ENCODE assay signal across 8 cellular contexts in genomic region chr9:36765468-36766341, GRCh38.
DNase-seq lines count a peak whose midpoint lies in the region; ATAC-seq and TF ChIP-seq lines count a peak whose summit lies in the region.

No MANE protein-coding gene starts in this region.

- intact Hi-C loops in naive thymus-derived CD4-positive, alpha-beta T cell (cut with micrococcal nuclease): loop anchor here in 1 of 2 donors (1.0 to 10.0 kb wide), 12 partner anchors 193 to 1663 kb away; partner anchors contain the start of genes CLTA, EXOSC3, GNE and GRHPR

- peaks cover 4% of the 10 kb centered on the region for H3K4me1 Mint-ChIP-seq in activated CD8-positive, alpha-beta T cell treated with anti-CD3 and anti-CD28 coated beads, Interleukin-2, amount 10 ng/mL, durations not matched to agents 7 days and 5 days (ENCODE audit: low read depth)
- H3K4me1 Mint-ChIP-seq in naive thymus-derived CD4-positive, alpha-beta T cell: peaks cover 0 to 6% (median 2%) of the 10 kb centered on the region in 7 donors

- H3K36me3 Mint-ChIP-seq in activated CD8-positive, alpha-beta T cell treated with anti-CD3 and anti-CD28 coated beads, Interleukin-2, amount 10 ng/mL, durations not matched to agents 7 days and 5 days (ENCODE audit: low read depth): no peaks in the 10 kb centered on the region
- H3K36me3 Mint-ChIP-seq in naive thymus-derived CD4-positive, alpha-beta T cell: peaks cover 0 to 2% (median 0%) of the 10 kb centered on the region in 5 donors

- H3K4me3 Mint-ChIP-seq in activated CD8-positive, alpha-beta T cell treated with anti-CD3 and anti-CD28 coated beads, Interleukin-2, amount 10 ng/mL, durations not matched to agents 7 days and 5 days: no peak overlapping the region
- H3K4me3 Mint-ChIP-seq in naive thymus-derived CD4-positive, alpha-beta T cell: no peak overlapping the region

- DNase-seq in AG10803 (ENCODE audit: low read depth) (peak; percentile 43), NCI-H526 (lab: John Stamatoyannopoulos, UW) (peak; percentile 97), epithelial cell of proximal tubule (ENCODE audit: low read depth) (no peak)
- DNase-seq in activated CD8-positive, alpha-beta T cell treated with anti-CD3 and anti-CD28 coated beads, Interleukin-2, amount 10 ng/mL, durations not matched to agents 7 days and 5 days: peak; percentile 95
- peak; percentile 81 to 96 (median 91) for DNase-seq in naive thymus-derived CD4-positive, alpha-beta T cell
- peak; percentile 75 to 88 for DNase-seq in stimulated activated CD8-positive, alpha-beta memory T cell treated with anti-CD3 and anti-CD28 coated beads, Interleukin-7, amount 100 ng/mL, for 48 hours (ENCODE audit: extremely low read depth in 1 of 2, low read depth in 1 of 2)

- H3K36me3 ChIP-seq in naive thymus-derived CD4-positive, alpha-beta T cell (ENCODE audit: control insufficient read depth in 2 of 3, insufficient read depth in 3 of 3, low read length in 3 of 3): no peaks in the 10 kb centered on the region

- H3K9me3 ChIP-seq in naive thymus-derived CD4-positive, alpha-beta T cell (ENCODE audit: control insufficient read depth in 2 of 3, low read length in 3 of 3): no peaks in the 10 kb centered on the region

- TF ChIP-seq CTCF in AG10803 (conservative IDR thresholded peaks at IDR 0.05; ENCODE audit: low read length) (no peak), epithelial cell of proximal tubule (conservative IDR thresholded peaks at IDR 0.05; ENCODE audit: low read depth, low read length) (no peak)

- CTCF ChIA-PET in activated CD8-positive, alpha-beta T cell treated with anti-CD3 and anti-CD28 coated beads, Interleukin-2, amount 10 ng/mL, durations not matched to agents 7 days and 5 days (lab: Charles Lee): interaction anchor here (0.7 to 1.0 kb wide), 2 partner anchors 16 to 37 kb away, joined by 3 read pairs; no protein-coding TSS in a partner anchor
- CTCF ChIA-PET in naive thymus-derived CD4-positive, alpha-beta T cell (lab: Charles Lee): no interaction called here

- no peaks in the 10 kb centered on the region for H3K9me3 Mint-ChIP-seq in activated CD8-positive, alpha-beta T cell treated with anti-CD3 and anti-CD28 coated beads, Interleukin-2, amount 10 ng/mL, durations not matched to agents 7 days and 5 days (ENCODE audit: insufficient read depth)
- H3K9me3 Mint-ChIP-seq in naive thymus-derived CD4-positive, alpha-beta T cell: peaks cover 0 to 4% (median 0%) of the 10 kb centered on the region in 11 donors

- H3K27me3 ChIP-seq in naive thymus-derived CD4-positive, alpha-beta T cell (ENCODE audit: control insufficient read depth in 2 of 2, insufficient read depth in 2 of 2, low read length in 2 of 2): no peaks in the 10 kb centered on the region

- H3K27ac ChIP-seq in naive thymus-derived CD4-positive, alpha-beta T cell (ENCODE audit: low read depth, low read length): peak overlapping the region; percentile 56

- H3K4me1 ChIP-seq in naive thymus-derived CD4-positive, alpha-beta T cell (ENCODE audit: control insufficient read depth in 2 of 2, insufficient read depth in 2 of 2, low read length in 2 of 2): no peaks in the 10 kb centered on the region

- H3K4me3 ChIP-seq in AG10803 (ENCODE audit: low read length) (peak overlapping the region; percentile 29), epithelial cell of proximal tubule (ENCODE audit: low read depth, low read length) (peak overlapping the region; percentile 39)
- peak overlapping the region; percentile 56 for H3K4me3 ChIP-seq in naive thymus-derived CD4-positive, alpha-beta T cell (ENCODE audit: low read length)

- ATAC-seq in HG03378 (IDR thresholded peaks at IDR 0.05; ENCODE audit: unreplicated experiment): peak; percentile 96
- peak; percentile 99 for ATAC-seq in activated CD8-positive, alpha-beta T cell treated with anti-CD3 and anti-CD28 coated beads, Interleukin-2, amount 10 ng/mL, durations not matched to agents 7 days and 5 days
- peak; percentile 100 for ATAC-seq in naive thymus-derived CD4-positive, alpha-beta T cell

- H3K27ac Mint-ChIP-seq in activated CD8-positive, alpha-beta T cell treated with anti-CD3 and anti-CD28 coated beads, Interleukin-2, amount 10 ng/mL, durations not matched to agents 7 days and 5 days: no peak overlapping the region
- no peak overlapping the region for H3K27ac Mint-ChIP-seq in naive thymus-derived CD4-positive, alpha-beta T cell

- peak; percentile 67 for TF ChIP-seq POLR2A in GM19193 (IDR thresholded peaks at IDR 0.05; ENCODE audit: extremely low read depth, insufficient read depth, insufficient read length)

- peaks cover 24% of the 10 kb centered on the region for H3K27me3 Mint-ChIP-seq in activated CD8-positive, alpha-beta T cell treated with anti-CD3 and anti-CD28 coated beads, Interleukin-2, amount 10 ng/mL, durations not matched to agents 7 days and 5 days (ENCODE audit: low read depth)
- H3K27me3 Mint-ChIP-seq in naive thymus-derived CD4-positive, alpha-beta T cell: peaks cover 0 to 16% (median 11%) of the 10 kb centered on the region in 5 donors

- POLR2A ChIA-PET in activated CD8-positive, alpha-beta T cell treated with anti-CD3 and anti-CD28 coated beads, Interleukin-2, amount 10 ng/mL, durations not matched to agents 7 days and 5 days (lab: Charles Lee): interaction anchor here (0.6 to 1.0 kb wide), 3 partner anchors 15 to 1417 kb away, joined by 3 to 4 read pairs (median 3); no protein-coding TSS in a partner anchor
- POLR2A ChIA-PET in naive thymus-derived CD4-positive, alpha-beta T cell (lab: Charles Lee): no interaction called here
